In the genomic region with DNA sequence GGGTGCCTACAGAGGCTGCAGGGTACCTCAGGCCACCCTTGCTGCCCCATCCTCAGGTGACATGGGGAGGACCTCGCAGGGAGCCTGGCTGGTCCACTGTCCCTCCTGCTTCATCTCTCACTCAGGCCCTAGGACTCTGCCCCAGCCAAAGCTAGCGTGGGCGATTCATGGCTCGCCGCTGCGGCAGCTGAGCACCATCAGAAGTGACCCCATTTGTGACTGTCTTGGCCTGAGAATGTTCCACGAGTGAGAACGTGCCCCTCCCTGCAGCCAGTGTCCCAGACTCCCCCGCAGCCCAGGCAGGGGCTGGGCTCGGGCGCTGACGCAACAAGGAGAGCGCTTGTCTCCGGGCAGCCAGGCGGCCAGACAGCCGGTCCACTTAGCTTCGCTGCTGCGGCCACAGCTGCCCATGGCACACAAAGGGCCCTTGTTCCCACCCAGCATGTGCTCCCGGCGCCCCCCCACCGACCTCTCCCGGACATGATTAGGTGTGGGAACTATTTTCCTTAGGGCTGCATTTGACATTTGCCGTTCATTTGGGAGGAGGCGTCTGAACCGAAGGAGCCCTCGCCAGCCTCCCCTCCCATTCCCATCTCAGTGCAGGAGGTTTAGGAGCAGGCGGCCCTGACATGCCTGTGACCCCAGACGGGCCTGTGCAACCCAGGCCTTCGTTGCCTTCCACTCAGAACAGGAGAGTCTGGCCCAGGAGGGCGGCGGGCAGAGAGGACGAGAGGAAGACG, we compare ENCODE assay signal across 9 cellular contexts. TPM values are rescaled to one million over a fixed set of nuclear protein-coding genes. Genes with fewer than 3 reads are reported as not detected.
DNase-seq lines count a peak whose midpoint lies in the region; ATAC-seq and TF ChIP-seq lines count a peak whose summit lies in the region.
"Had no signal": no experiment of that assay in that cellular context is flagged by ENCODE, and none has a peak within 500 bp of the region (broad histone marks: within the 10 kb centered on the region; RNA-seq: fewer than 3 reads in every experiment).

No MANE protein-coding gene starts in this region.

- peak overlapping the region; percentile 0 for H2BK12ac ChIP-seq in trophoblast cell (ENCODE audit: low read length)

- no peak overlapping the region for H4K12ac ChIP-seq in trophoblast cell (ENCODE audit: low read depth, low read length)

- H3K27ac ChIP-seq in ascending aorta (peak overlapping the region; percentile 71 to 81), left ventricle myocardium inferior (replicated peaks) (peak overlapping the region; percentile 84), trophoblast cell (ENCODE audit: low read depth, low read length) (peak overlapping the region; percentile 13)

- TF ChIP-seq CTCF in BE2C (IDR thresholded peaks at IDR 0.05; ENCODE audit: low read depth, low read length) (no peak), ascending aorta (IDR thresholded peaks at IDR 0.05) (no peak), left ventricle myocardium inferior (IDR thresholded peaks at IDR 0.05; ENCODE audit: borderline replicate concordance) (peak; percentile 21)

- no peak overlapping the region for H3K18ac ChIP-seq in trophoblast cell (ENCODE audit: low read length)

- DNase-seq in BE2C (peak; percentile 7), ascending aorta (ENCODE audit: low spot score in 2 of 2) (peak; percentile 36 to 92), left ventricle myocardium inferior (peak; percentile 86), trophoblast cell (no peak), activated gamma-delta T cell treated with Interleukin-2 at 50 U/mL for 16 hours (no peak)
- DNase-seq: CD4-positive, CD25-positive, alpha-beta regulatory T cell had no signal

- H3K36me3 ChIP-seq in BE2C (no peaks in the 10 kb centered on the region), ascending aorta (no peaks in the 10 kb centered on the region), left ventricle myocardium inferior (no peaks in the 10 kb centered on the region), trophoblast cell (ENCODE audit: control insufficient read depth in 1 of 2, insufficient read depth in 2 of 2, low read length in 2 of 2) (no peaks in the 10 kb centered on the region)

- H3K9me3 ChIP-seq in BE2C: no peaks in the 10 kb centered on the region
- H3K9me3 ChIP-seq in ascending aorta: no peaks in the 10 kb centered on the region
- peaks cover 1% of the 10 kb centered on the region for H3K9me3 ChIP-seq in left ventricle myocardium inferior (replicated peaks)
- peaks cover 7% of the 10 kb centered on the region for H3K9me3 ChIP-seq in trophoblast cell (ENCODE audit: insufficient read depth, low read depth, low read length)

- H4K91ac ChIP-seq in trophoblast cell (ENCODE audit: low read depth, low read length): peak overlapping the region; percentile 38

- no peak overlapping the region for H3K4me3 ChIP-seq in BE2C (ENCODE audit: low read depth, low read length)
- peak overlapping the region; percentile 3 to 4 for H3K4me3 ChIP-seq in ascending aorta
- peak overlapping the region; percentile 27 for H3K4me3 ChIP-seq in left ventricle myocardium inferior
- no peak overlapping the region for H3K4me3 ChIP-seq in trophoblast cell (ENCODE audit: low read depth, low read length)

- H3K4me1 ChIP-seq in BE2C: no peaks in the 10 kb centered on the region
- H3K4me1 ChIP-seq in ascending aorta: peaks cover 3 to 14% of the 10 kb centered on the region in 2 donors
- H3K4me1 ChIP-seq in left ventricle myocardium inferior: peaks cover 59% of the 10 kb centered on the region
- H3K4me1 ChIP-seq in trophoblast cell (ENCODE audit: control insufficient read depth in 1 of 2, insufficient read depth in 2 of 2, low read length in 2 of 2): peaks cover 20 to 35% of the 10 kb centered on the region in 2 experiments

- WGBS in trophoblast cell (ENCODE audit: extremely low coverage, insufficient coverage, insufficient read length): no CpG with 5 or more reads among the region's 33 CpGs

- H3K9ac ChIP-seq in trophoblast cell (ENCODE audit: low read length): no peak overlapping the region

- peak overlapping the region; percentile 13 for H2AK5ac ChIP-seq in trophoblast cell (ENCODE audit: low read length)

- H3K79me1 ChIP-seq in trophoblast cell (ENCODE audit: low read length): peaks cover 26% of the 10 kb centered on the region

- H4K8ac ChIP-seq in trophoblast cell (ENCODE audit: low read depth, low read length): peak overlapping the region; percentile 12

- H3K79me2 ChIP-seq in trophoblast cell (ENCODE audit: control insufficient read depth, insufficient read depth, low read length, poor library complexity): peaks cover 3% of the 10 kb centered on the region

- H3K4ac ChIP-seq in trophoblast cell (ENCODE audit: low read depth, low read length): no peak overlapping the region

- peak overlapping the region; percentile 25 for H3K14ac ChIP-seq in trophoblast cell (ENCODE audit: low read length)

- H2BK120ac ChIP-seq in trophoblast cell (ENCODE audit: insufficient read depth, low read length, poor library complexity): peak overlapping the region; percentile 40

- H3K23ac ChIP-seq in trophoblast cell (ENCODE audit: low read length): no peak overlapping the region

- H3K27me3 ChIP-seq in BE2C (no peaks in the 10 kb centered on the region), ascending aorta (no peaks in the 10 kb centered on the region), left ventricle myocardium inferior (ENCODE audit: low read depth) (no peaks in the 10 kb centered on the region), trophoblast cell (ENCODE audit: insufficient read depth, low read length) (no peaks in the 10 kb centered on the region)

- intact Hi-C loops in ascending aorta (cut with DNase I): no loop called here
- intact Hi-C loops in left ventricle myocardium inferior (cut with micrococcal nuclease): no loop called here

- H3K4me2 ChIP-seq in trophoblast cell (ENCODE audit: low read length): no peak overlapping the region

- ATAC-seq in GM18868 (IDR thresholded peaks at IDR 0.05; ENCODE audit: unreplicated experiment) (no peak), HG02763 (IDR thresholded peaks at IDR 0.05; ENCODE audit: unreplicated experiment) (no peak), HG02970 (IDR thresholded peaks at IDR 0.05; ENCODE audit: low FRiP score, unreplicated experiment) (no peak)

- H2AFZ ChIP-seq in trophoblast cell (ENCODE audit: insufficient read depth, low read length, poor library complexity): no peak overlapping the region

- peak overlapping the region; percentile 2 for H2BK5ac ChIP-seq in trophoblast cell (ENCODE audit: low read depth, low read length, poor library complexity)

RNA-seq across cellular contexts. Expression of a gene that starts 19.3 kb away (rescaled TPM):
- 83.0 TPM for polyA plus RNA-seq in BE2C (2012; ENCODE audit: insufficient read depth, insufficient read length, low read depth)
- total RNA-seq in ascending aorta: 39.4 TPM
- 20.9 TPM for total RNA-seq in left ventricle myocardium inferior
- 33.1 and 33.8 TPM in 2 replicates for polyA plus RNA-seq in trophoblast cell (2013)

Comparison
In these comparisons a context has a peak if more than half of its experiments do, and no peak if none do; other contexts are left out.
1. DNase-seq: peak in BE2C (single experiment), ascending aorta (2 of 2) and left ventricle myocardium inferior (single experiment); none in trophoblast cell (0 of 2) and activated gamma-delta T cell treated with Interleukin-2 at 50 U/mL for 16 hours (single experiment).
2. H3K4me3 ChIP-seq: peak in ascending aorta (2 of 2) and left ventricle myocardium inferior (single experiment); none in BE2C (single experiment) and trophoblast cell (single experiment).
3. H3K27ac ChIP-seq: peak in every context shown above with its lines; median percentile 84 in left ventricle myocardium inferior; 76 in ascending aorta; 13 in trophoblast cell.